ENCODE assay signal across 8 cellular contexts in the genomic region with DNA sequence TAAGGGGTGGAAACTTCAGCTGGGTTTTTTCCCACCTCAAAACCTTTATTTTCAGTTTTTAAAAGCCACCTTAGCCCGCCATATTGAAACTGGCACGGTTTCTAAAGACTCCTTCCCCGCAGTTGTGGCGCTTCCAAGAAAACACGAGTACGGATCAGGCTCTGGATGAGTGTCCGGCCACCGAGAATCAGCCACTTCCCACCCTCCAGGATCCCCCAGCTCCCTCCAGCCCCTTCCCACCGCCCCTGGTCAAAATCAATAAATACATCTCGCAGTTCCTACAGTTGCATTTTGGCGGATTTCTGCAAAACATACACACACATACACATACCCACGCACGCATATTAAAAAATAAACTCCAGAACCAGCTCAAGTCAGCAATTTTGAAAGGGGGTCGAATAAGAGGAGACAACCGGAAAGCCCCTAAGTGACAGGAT. TPM values are rescaled to one million over a fixed set of nuclear protein-coding genes. Genes with fewer than 3 reads are reported as not detected.
DNase-seq lines count a peak whose midpoint lies in the region; ATAC-seq and TF ChIP-seq lines count a peak whose summit lies in the region.

No MANE protein-coding gene starts in this region.

- H3K27ac ChIP-seq in Panc1 (ENCODE audit: low read length) (peak overlapping the region; percentile 23; the same call in 1 of the 2 replicates), cingulate gyrus (ENCODE audit: low read depth, low read length) (peak overlapping the region; percentile 29)

- H3K9me3 Mint-ChIP-seq in naive B cell = no peaks in the 10 kb centered on the region

- no peaks in the 10 kb centered on the region for H3K9me3 ChIP-seq in Panc1 (ENCODE audit: control insufficient read depth, insufficient read depth, low read depth, low read length)

- H3K4me1 Mint-ChIP-seq in naive B cell = peaks cover 31 to 43% (median 38%) of the 10 kb centered on the region in 3 donors

- peaks cover 6 to 22% (median 10%) of the 10 kb centered on the region in 3 donors for H3K27me3 Mint-ChIP-seq in naive B cell

- no TSS peak for BruUV-seq in Panc1 (replicated peaks; lab: Mats Ljungman, UMichigan)

- in situ Hi-C loops in Panc1 (cut with HindIII; ENCODE audit: low pct_unique_long_range_greater_than_20kb, low sequenced_read_pairs) = no loop called here

- peak overlapping the region; percentile 92 to 98 (median 97) for H3K4me3 Mint-ChIP-seq in naive B cell

- peak overlapping the region; percentile 49 to 56 for H3K4me3 ChIP-seq in Panc1 (ENCODE audit: low read depth in 2 of 2, low read length in 2 of 2)

- H3K4me1 ChIP-seq in Panc1 (ENCODE audit: control insufficient read depth, insufficient read depth, low read length) = no peaks in the 10 kb centered on the region

- no peak for DNase-seq in Panc1 (ENCODE audit: low read depth, low spot score)
- DNase-seq in naive B cell = no peak
- DNase-seq in SW480 (ENCODE audit: low spot score) = no peak
- no peak for DNase-seq in A172 (ENCODE audit: low spot score)
- no peak for DNase-seq in AG20443 (ENCODE audit: low spot score)

- no peak for TF ChIP-seq CTCF in Panc1 (IDR thresholded peaks at IDR 0.05)

- POLR2A ChIA-PET in Panc1 (lab: Charles Lee) = no interaction called here

- no peaks in the 10 kb centered on the region; the same call in 1 of the 2 replicates for H3K27me3 ChIP-seq in Panc1 (ENCODE audit: control insufficient read depth, insufficient read depth, low read length)

- ATAC-seq in GM19467 (IDR thresholded peaks at IDR 0.05; ENCODE audit: unreplicated experiment) (peak; percentile 3), Panc1 (no peak), naive B cell (ENCODE audit: low read depth in 2 of 2) (peak; percentile 8 to 11), GM19397 (IDR thresholded peaks at IDR 0.05; ENCODE audit: unreplicated experiment) (no peak)

- H3K36me3 ChIP-seq in Panc1 (ENCODE audit: control insufficient read depth, insufficient read depth, low read length) = no peaks in the 10 kb centered on the region

- CTCF ChIA-PET in Panc1 (lab: Charles Lee) = no interaction called here

- intact Hi-C loops in Panc1 (cut with micrococcal nuclease; ENCODE audit: unreplicated experiment) = loop anchor here (5.0 to 10.0 kb wide), 2 partner anchors 147 to 485 kb away; no protein-coding TSS in a partner anchor

- no peaks in the 10 kb centered on the region for H3K36me3 Mint-ChIP-seq in naive B cell

- peak overlapping the region in 5 of 6 donors; percentile 60 to 95 (median 86) for H3K27ac Mint-ChIP-seq in naive B cell

RNA-seq across cellular contexts. Expression of a gene that starts 1.1 kb away (rescaled TPM):
- total RNA-seq in Panc1 (2021; ENCODE audit: unreplicated experiment) = 1.3 TPM
- polyA plus RNA-seq in Panc1 (2012; ENCODE audit: insufficient read length) = 0.97 TPM
- polyA plus RNA-seq in naive B cell (ENCODE audit: low read depth in 6 of 6) = 1 to 10 TPM in 5 of 6 donors, not detected in 1; 1.0 to 2.3 (median 2.0) TPM
- 0.57 and 0.96 TPM in 2 replicates for total RNA-seq in A172 (2014; rRNA removed; shearing (Covaris generic))

Comparison
In these comparisons a context has a peak if more than half of its experiments do, and no peak if none do; other contexts are left out.
1. ATAC-seq: peak in GM19467 (single experiment) and naive B cell (2 of 2); none in Panc1 (single experiment) and GM19397 (single experiment).